ENCODE assay signal across 9 cellular contexts in genomic region chr11:66388746-66389386, GRCh38. TPM values are rescaled to one million over a fixed set of nuclear protein-coding genes. Genes with fewer than 3 reads are reported as not detected.
DNase-seq lines count a peak whose midpoint lies in the region; ATAC-seq and TF ChIP-seq lines count a peak whose summit lies in the region.
"Had no signal": no experiment of that assay in that cellular context is flagged by ENCODE, and none has a peak within 500 bp of the region (broad histone marks: within the 10 kb centered on the region; RNA-seq: fewer than 3 reads in every experiment).

No MANE protein-coding gene starts in this region.

- H3K9me3 Mint-ChIP-seq in activated T-helper 1 cell treated with anti-CD3 and anti-CD28 coated beads, Interleukin-12 subunit alpha, Interleukin-12 subunit beta, Interleukin-2, Interleukin-4 antibody, amounts not matched to agents 30 ng/mL and 10 ng/mL and 1 ng/mL, durations not matched to agents 14 hours and 24 hours and 36 hours, result no peaks in the 10 kb centered on the region
- H3K9me3 Mint-ChIP-seq: T-helper 1 cell treated with Interleukin-12 subunit alpha and Interleukin-12 subunit beta and Interleukin-4 antibody, amounts not matched to agents 30 μg/mL and 1 μg/mL, for 36 hours had no signal

- no peak overlapping the region for H3K4me3 Mint-ChIP-seq in activated T-helper 1 cell treated with anti-CD3 and anti-CD28 coated beads, Interleukin-12 subunit alpha, Interleukin-12 subunit beta, Interleukin-2, Interleukin-4 antibody, amounts not matched to agents 30 ng/mL and 10 ng/mL and 1 ng/mL, durations not matched to agents 14 hours and 24 hours and 36 hours
- H3K4me3 Mint-ChIP-seq: T-helper 1 cell treated with Interleukin-12 subunit alpha and Interleukin-12 subunit beta and Interleukin-4 antibody, amounts not matched to agents 30 μg/mL and 1 μg/mL, for 36 hours had no signal

- no peaks in the 10 kb centered on the region for H3K9me3 ChIP-seq in psoas muscle

- WGBS in psoas muscle, 3 donors, result 26 to 30% (median 28%) methylated on average over 8 of the region's 8 CpGs

- TF ChIP-seq CTCF in LNCAP (IDR thresholded peaks at IDR 0.05) (peak; percentile 71), foreskin keratinocyte (conservative IDR thresholded peaks at IDR 0.05) (peak; percentile 90), psoas muscle (IDR thresholded peaks at IDR 0.05) (peak; percentile 78)

- H3K27me3 Mint-ChIP-seq in activated T-helper 1 cell treated with anti-CD3 and anti-CD28 coated beads, Interleukin-12 subunit alpha, Interleukin-12 subunit beta, Interleukin-2, Interleukin-4 antibody, amounts not matched to agents 30 ng/mL and 10 ng/mL and 1 ng/mL, durations not matched to agents 14 hours and 24 hours and 36 hours (ENCODE audit: insufficient read depth), result peaks cover 4% of the 10 kb centered on the region

- ATAC-seq in foreskin keratinocyte (peak; percentile 80), psoas muscle (peak; percentile 74 to 81 (median 78)), GM18519 (IDR thresholded peaks at IDR 0.05; ENCODE audit: low FRiP score, unreplicated experiment) (no peak), HG02678 (IDR thresholded peaks at IDR 0.05; ENCODE audit: unreplicated experiment) (no peak)

- no peaks in the 10 kb centered on the region for H3K36me3 ChIP-seq in psoas muscle (ENCODE audit: insufficient read depth in 1 of 2, low read depth in 1 of 2)

- no peak overlapping the region for H3K27ac ChIP-seq in foreskin keratinocyte
- no peak overlapping the region for H3K27ac ChIP-seq in psoas muscle

- peaks cover 10% of the 10 kb centered on the region for H3K4me1 Mint-ChIP-seq in activated T-helper 1 cell treated with anti-CD3 and anti-CD28 coated beads, Interleukin-12 subunit alpha, Interleukin-12 subunit beta, Interleukin-2, Interleukin-4 antibody, amounts not matched to agents 30 ng/mL and 10 ng/mL and 1 ng/mL, durations not matched to agents 14 hours and 24 hours and 36 hours (ENCODE audit: low read depth)

- intact Hi-C loops in activated T-helper 1 cell treated with anti-CD3 and anti-CD28 coated beads, Interleukin-12 subunit alpha, Interleukin-12 subunit beta, Interleukin-2, Interleukin-4 antibody, amounts not matched to agents 30 ng/mL and 10 ng/mL and 1 ng/mL, durations not matched to agents 14 hours and 24 hours and 36 hours (cut with micrococcal nuclease), result loop anchor here (1.0 to 5.0 kb wide), 3 partner anchors 42 to 288 kb away; partner anchors contain the start of genes B4GAT1, BRMS1 and RBM4B
- intact Hi-C loops in psoas muscle (cut with DNase I), result loop anchor here in 1 of 2 donors (5.0 kb wide), 2 partner anchors 42 to 77 kb away; partner anchors contain the start of genes B4GAT1 and BRMS1

- H3K4me1 ChIP-seq in foreskin keratinocyte, result no peaks in the 10 kb centered on the region
- peaks cover 12% of the 10 kb centered on the region for H3K4me1 ChIP-seq in psoas muscle

- H3K27ac Mint-ChIP-seq in activated T-helper 1 cell treated with anti-CD3 and anti-CD28 coated beads, Interleukin-12 subunit alpha, Interleukin-12 subunit beta, Interleukin-2, Interleukin-4 antibody, amounts not matched to agents 30 ng/mL and 10 ng/mL and 1 ng/mL, durations not matched to agents 14 hours and 24 hours and 36 hours, result no peak overlapping the region
- H3K27ac Mint-ChIP-seq: T-helper 1 cell treated with Interleukin-12 subunit alpha and Interleukin-12 subunit beta and Interleukin-4 antibody, amounts not matched to agents 30 μg/mL and 1 μg/mL, for 36 hours had no signal

- no peaks in the 10 kb centered on the region for H3K36me3 Mint-ChIP-seq in activated T-helper 1 cell treated with anti-CD3 and anti-CD28 coated beads, Interleukin-12 subunit alpha, Interleukin-12 subunit beta, Interleukin-2, Interleukin-4 antibody, amounts not matched to agents 30 ng/mL and 10 ng/mL and 1 ng/mL, durations not matched to agents 14 hours and 24 hours and 36 hours (ENCODE audit: low read depth)

- peaks cover 3% of the 10 kb centered on the region for H3K27me3 ChIP-seq in foreskin keratinocyte
- no peaks in the 10 kb centered on the region for H3K27me3 ChIP-seq in psoas muscle (ENCODE audit: insufficient read depth in 3 of 3, low read length in 2 of 3)

- peak; percentile 94 for DNase-seq in DMS53 (lab: John Stamatoyannopoulos, UW)
- peak; percentile 94 for DNase-seq in RPMI8226
- DNase-seq in activated T-helper 1 cell treated with anti-CD3 and anti-CD28 coated beads, Interleukin-12 subunit alpha, Interleukin-12 subunit beta, Interleukin-2, Interleukin-4 antibody, amounts not matched to agents 30 ng/mL and 10 ng/mL and 1 ng/mL, durations not matched to agents 14 hours and 24 hours and 36 hours (ENCODE audit: low spot score), result peak; percentile 65
- DNase-seq in foreskin keratinocyte, result peak; percentile 42 to 71
- peak; percentile 61 to 84 for DNase-seq in psoas muscle

- H3K4me3 ChIP-seq in psoas muscle, result no peak overlapping the region

RNA-seq across cellular contexts. Expression of gene SLC29A2, which starts 17.3 kb away (rescaled TPM):
- 14.3 and 16.6 TPM in 2 replicates for total RNA-seq in activated T-helper 1 cell treated with anti-CD3 and anti-CD28 coated beads, Interleukin-12 subunit alpha, Interleukin-12 subunit beta, Interleukin-2, Interleukin-4 antibody, amounts not matched to agents 30 ng/mL and 10 ng/mL and 1 ng/mL, durations not matched to agents 14 hours and 24 hours and 36 hours
- total RNA-seq in foreskin keratinocyte (4.4 and 4.8 TPM in 2 replicates), psoas muscle (10 to 100 TPM; 14.9 to 94.1 (median 51.0) TPM)
- polyA plus RNA-seq in foreskin keratinocyte (6.2 and 6.7 TPM in 2 replicates), psoas muscle (10 to 100 TPM; 14.9 to 84.5 (median 69.5) TPM)

RNA-seq across cellular contexts. Expression of gene NPAS4, which starts 32.0 kb away (rescaled TPM):
- total RNA-seq in activated T-helper 1 cell treated with anti-CD3 and anti-CD28 coated beads, Interleukin-12 subunit alpha, Interleukin-12 subunit beta, Interleukin-2, Interleukin-4 antibody, amounts not matched to agents 30 ng/mL and 10 ng/mL and 1 ng/mL, durations not matched to agents 14 hours and 24 hours and 36 hours, result not detected in 2 replicates
- total RNA-seq in foreskin keratinocyte, result not detected in 2 replicates
- polyA plus RNA-seq in foreskin keratinocyte, result not detected in 2 replicates
- not detected for total RNA-seq in psoas muscle
- polyA plus RNA-seq in psoas muscle, result under 1 TPM in 1 of 3 donors, not detected in 2; 0.05 TPM

RNA-seq across cellular contexts. Expression of gene B4GAT1, which starts 41.4 kb away (rescaled TPM):
- total RNA-seq in activated T-helper 1 cell treated with anti-CD3 and anti-CD28 coated beads, Interleukin-12 subunit alpha, Interleukin-12 subunit beta, Interleukin-2, Interleukin-4 antibody, amounts not matched to agents 30 ng/mL and 10 ng/mL and 1 ng/mL, durations not matched to agents 14 hours and 24 hours and 36 hours, result 10.6 and 12.1 TPM in 2 replicates
- total RNA-seq in foreskin keratinocyte, result 8.3 and 9.7 TPM in 2 replicates
- 8.5 and 10.8 TPM in 2 replicates for polyA plus RNA-seq in foreskin keratinocyte
- 10 to 100 TPM; 17.0 to 21.0 (median 18.4) TPM for total RNA-seq in psoas muscle
- polyA plus RNA-seq in psoas muscle, result 10 to 100 TPM; 12.6 to 50.3 (median 24.5) TPM

RNA-seq across cellular contexts. Expression of gene BRMS1, which starts 44.0 kb away (rescaled TPM):
- total RNA-seq in activated T-helper 1 cell treated with anti-CD3 and anti-CD28 coated beads, Interleukin-12 subunit alpha, Interleukin-12 subunit beta, Interleukin-2, Interleukin-4 antibody, amounts not matched to agents 30 ng/mL and 10 ng/mL and 1 ng/mL, durations not matched to agents 14 hours and 24 hours and 36 hours, result 63.1 and 67.1 TPM in 2 replicates
- total RNA-seq in foreskin keratinocyte (87.8 and 99.8 TPM in 2 replicates), psoas muscle (10 to 100 TPM; 12.6 to 33.8 (median 19.9) TPM)
- polyA plus RNA-seq in foreskin keratinocyte (110 and 119 TPM in 2 replicates), psoas muscle (100 to 1,000 TPM in 1 of 3 donors, 10 to 100 TPM in 2; 55.9 to 152 (median 91.3) TPM)

RNA-seq across cellular contexts. Expression of gene MRPL11, which starts 49.8 kb away (rescaled TPM):
- 93.0 and 93.6 TPM in 2 replicates for total RNA-seq in activated T-helper 1 cell treated with anti-CD3 and anti-CD28 coated beads, Interleukin-12 subunit alpha, Interleukin-12 subunit beta, Interleukin-2, Interleukin-4 antibody, amounts not matched to agents 30 ng/mL and 10 ng/mL and 1 ng/mL, durations not matched to agents 14 hours and 24 hours and 36 hours
- 83.1 and 106 TPM in 2 replicates for total RNA-seq in foreskin keratinocyte
- polyA plus RNA-seq in foreskin keratinocyte, result 126 and 158 TPM in 2 replicates
- 10 to 100 TPM; 37.0 to 57.4 (median 48.7) TPM for total RNA-seq in psoas muscle
- polyA plus RNA-seq in psoas muscle, result 10 to 100 TPM; 60.4 to 60.9 (median 60.7) TPM

Comparison
In these comparisons a context has a peak if more than half of its experiments do, and no peak if none do; other contexts are left out.
1. ATAC-seq: peak in foreskin keratinocyte (single experiment) and psoas muscle (4 of 4); none in GM18519 (single experiment) and HG02678 (single experiment).
2. Peak in every context shown above with its lines, with median percentiles within 50 percentile points of each other: DNase-seq and CTCF ChIP-seq.